In genomic region chr3:46280105-46280797, GRCh38 we compare ENCODE assay signal across 11 cellular contexts. TPM values are rescaled to one million over a fixed set of nuclear protein-coding genes. Genes with fewer than 3 reads are reported as not detected.
DNase-seq lines count a peak whose midpoint lies in the region; ATAC-seq and TF ChIP-seq lines count a peak whose summit lies in the region.
"Had no signal": no experiment of that assay in that cellular context is flagged by ENCODE, and none has a peak within 500 bp of the region (broad histone marks: within the 10 kb centered on the region; RNA-seq: fewer than 3 reads in every experiment).

No MANE protein-coding gene starts in this region.

- peak overlapping the region; percentile 23 for H3K4me3 Mint-ChIP-seq in activated T-cell treated with anti-CD3 and anti-CD28 coated beads, Interleukin-2, amount 50 U/mL, for 4 hours

- peaks cover 6% of the 10 kb centered on the region for H3K36me3 Mint-ChIP-seq in activated T-cell treated with anti-CD3 and anti-CD28 coated beads, Interleukin-2, amount 50 U/mL, for 4 hours (ENCODE audit: insufficient read depth)

- in situ Hi-C loops in GM13976 (cut with MboI; ENCODE audit: low sequenced_read_pairs, unreplicated experiment): no loop called here

- H3K4me1 Mint-ChIP-seq in activated T-cell treated with anti-CD3 and anti-CD28 coated beads, Interleukin-2, amount 50 U/mL, for 4 hours (ENCODE audit: low read depth): peaks cover 78% of the 10 kb centered on the region

- ATAC-seq in left cardiac atrium (peak; percentile 42 to 63), left ventricle myocardium superior (no peak)
- ATAC-seq in activated T-cell treated with anti-CD3 and anti-CD28 coated beads, Interleukin-2, amount 50 U/mL, for 4 hours: peak; percentile 69 to 76

- H3K9me3 Mint-ChIP-seq in activated T-cell treated with anti-CD3 and anti-CD28 coated beads, Interleukin-2, amount 50 U/mL, for 4 hours: peaks cover 10% of the 10 kb centered on the region

- H3K27me3 Mint-ChIP-seq in activated T-cell treated with anti-CD3 and anti-CD28 coated beads, Interleukin-2, amount 50 U/mL, for 4 hours (ENCODE audit: low read depth): no peaks in the 10 kb centered on the region

- intact Hi-C loops in left cardiac atrium (cut with DNase I): no loop called here
- intact Hi-C loops in left ventricle myocardium superior (cut with micrococcal nuclease): no loop called here

- DNase-seq in left cardiac atrium: peak; percentile 27
- no peak for DNase-seq in left ventricle myocardium superior
- DNase-seq in activated T-cell treated with anti-CD3 and anti-CD28 coated beads, Interleukin-2, amount 50 U/mL, for 4 hours: peak; percentile 40
- DNase-seq in fibroblast of villous mesenchyme (ENCODE audit: low read depth): peak; percentile 59
- peak; percentile 53 for DNase-seq in stromal cell of bone marrow (ENCODE audit: low read depth)
- no peak for DNase-seq in GM13976 (ENCODE audit: low spot score)
- no peak for DNase-seq in NCI-H2081 treated with DMSO at 0.1 percent for 48 hours (lab: John Stamatoyannopoulos, UW)
- no peak for DNase-seq in NCI-H748 treated with DMSO at 0.1 percent for 48 hours (lab: John Stamatoyannopoulos, UW)
- DNase-seq: hypothalamus, NCI-H510A had no signal

- TF ChIP-seq CTCF in fibroblast of villous mesenchyme (IDR thresholded peaks at IDR 0.05; ENCODE audit: insufficient read depth, low read depth, low read length) (no peak), GM13976 (IDR thresholded peaks at IDR 0.05; ENCODE audit: borderline replicate concordance, control extremely low read depth, extremely low read depth, insufficient read depth, missing control alignments) (no peak)

- no peak overlapping the region for H3K4me3 ChIP-seq in fibroblast of villous mesenchyme (ENCODE audit: low read depth, low read length)

RNA-seq across cellular contexts. Expression of gene CCR3, which starts 38.0 kb away (rescaled TPM):
- total RNA-seq in left cardiac atrium (not detected), left ventricle myocardium superior (not detected), fibroblast of villous mesenchyme (not detected in 2 replicates)
- total RNA-seq in activated T-cell treated with anti-CD3 and anti-CD28 coated beads, Interleukin-2, amount 50 U/mL, for 4 hours: not detected
- total RNA-seq: posterior vena cava had no signal

Comparison
In these comparisons a context has a peak if more than half of its experiments do, and no peak if none do; other contexts are left out.
1. DNase-seq: peak in left cardiac atrium (single experiment), activated T-cell treated with anti-CD3 and anti-CD28 coated beads, Interleukin-2, amount 50 U/mL, for 4 hours (single experiment), fibroblast of villous mesenchyme (single experiment) and stromal cell of bone marrow (single experiment); none in left ventricle myocardium superior (single experiment), GM13976 (single experiment), NCI-H2081 treated with DMSO at 0.1 percent for 48 hours (single experiment) and NCI-H748 treated with DMSO at 0.1 percent for 48 hours (single experiment).